Comparison of ENCODE assay signal across 8 cellular contexts in the genomic region with DNA sequence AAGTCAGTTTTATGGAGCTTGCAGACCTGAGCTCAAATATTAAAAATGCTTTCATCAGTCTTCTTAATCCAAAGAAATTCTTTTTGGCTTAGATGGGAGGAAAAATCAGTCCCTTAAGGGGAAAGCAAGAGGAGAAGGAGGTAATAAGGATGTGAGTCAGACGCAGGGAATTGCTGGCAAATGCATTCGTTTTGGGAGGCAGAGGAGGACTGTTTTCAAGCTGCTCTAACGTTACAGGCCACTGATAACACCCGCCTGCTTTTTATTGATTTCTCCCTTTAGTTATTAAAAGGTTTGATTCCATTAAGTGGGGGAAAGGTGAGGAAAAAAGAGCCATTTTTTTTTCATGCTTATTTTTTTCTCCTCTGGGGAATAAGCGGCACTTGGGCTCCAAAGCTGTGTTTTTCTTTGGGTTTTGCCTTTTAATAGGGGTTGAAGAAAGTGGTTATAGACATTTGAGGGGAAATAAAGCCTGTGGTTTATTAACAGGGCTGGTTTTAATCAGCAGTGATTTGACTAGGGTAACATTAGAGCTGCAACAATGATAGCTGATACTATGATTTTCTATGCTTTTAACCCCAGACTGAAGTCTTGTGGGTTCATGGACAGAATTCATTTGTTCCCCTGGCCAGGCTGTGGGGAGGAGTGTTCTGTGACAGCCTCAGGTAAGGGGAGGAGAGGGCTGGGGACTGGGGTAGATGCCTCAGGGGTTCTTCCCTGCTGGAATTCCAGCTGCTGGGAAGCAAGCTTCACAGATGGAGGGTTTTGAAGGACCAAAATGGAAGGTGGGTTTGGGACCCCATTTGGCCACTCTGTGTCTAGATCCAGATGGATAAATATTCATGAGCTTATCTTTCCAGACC.
DNase-seq lines count a peak whose midpoint lies in the region; ATAC-seq and TF ChIP-seq lines count a peak whose summit lies in the region.

No MANE protein-coding gene starts in this region.

- POLR2A ChIA-PET in HEK293 (lab: Yijun Ruan, JAX) (no interaction called here), MCF 10A (lab: Yijun Ruan, JAX) (interaction anchor here (0.6 to 2.3 kb wide), 3 partner anchors 9 to 601 kb away, joined by 3 to 7 read pairs (median 4); no protein-coding TSS in a partner anchor)

- TF ChIP-seq POLR2A in suprapubic skin (IDR thresholded peaks at IDR 0.05), result no peak

- 13% methylated on average over 5 of the region's 5 CpGs for WGBS in suprapubic skin

- CTCF ChIA-PET in HEK293 (lab: Yijun Ruan, JAX), result interaction anchor here (0.6 to 1.4 kb wide), 5 partner anchors 9 to 234 kb away, joined by 3 to 5 read pairs (median 4); no protein-coding TSS in a partner anchor
- CTCF ChIA-PET in MCF 10A (lab: Yijun Ruan, JAX), result no interaction called here

- H3K27ac Mint-ChIP-seq in MCF 10A (ENCODE audit: low read depth, unreplicated experiment), result peak overlapping the region; percentile 63

- no peak overlapping the region for H3K4me3 ChIP-seq in HEK293 (ENCODE audit: low read depth, low read length)
- H3K4me3 ChIP-seq in kidney epithelial cell (ENCODE audit: low read depth, low read length), result no peak overlapping the region
- H3K4me3 ChIP-seq in suprapubic skin, result no peak overlapping the region
- no peak overlapping the region for H3K4me3 ChIP-seq in WERI-Rb-1 (ENCODE audit: low read depth, low read length)

- H3K27me3 Mint-ChIP-seq in MCF 10A (ENCODE audit: insufficient read depth, unreplicated experiment), result no peaks in the 10 kb centered on the region

- H3K9me3 ChIP-seq in HEK293 (ENCODE audit: control insufficient read depth, insufficient read depth, low read depth, low read length), result no peaks in the 10 kb centered on the region
- H3K9me3 ChIP-seq in suprapubic skin, result no peaks in the 10 kb centered on the region
- H3K9me3 ChIP-seq in WERI-Rb-1 (ENCODE audit: severe bottlenecking), result no peaks in the 10 kb centered on the region

- peaks cover 11% of the 10 kb centered on the region for H3K4me1 Mint-ChIP-seq in MCF 10A (ENCODE audit: insufficient read depth, unreplicated experiment)

- H3K4me1 ChIP-seq in HEK293 (ENCODE audit: control insufficient read depth, insufficient read depth, low read length), result peaks cover 10% of the 10 kb centered on the region
- H3K4me1 ChIP-seq in suprapubic skin, result peaks cover 30% of the 10 kb centered on the region

- H3K4me3 Mint-ChIP-seq in MCF 10A (ENCODE audit: unreplicated experiment), result no peak overlapping the region

- H3K36me3 ChIP-seq in HEK293 (ENCODE audit: control insufficient read depth in 2 of 2, insufficient read depth in 1 of 2, low read length in 2 of 2) (no peaks in the 10 kb centered on the region), kidney epithelial cell (ENCODE audit: control insufficient read depth, insufficient read depth, low read length) (no peaks in the 10 kb centered on the region), suprapubic skin (no peaks in the 10 kb centered on the region), WERI-Rb-1 (no peaks in the 10 kb centered on the region)

- H3K27me3 ChIP-seq in kidney epithelial cell (ENCODE audit: control insufficient read depth, insufficient read depth, low read length) (no peaks in the 10 kb centered on the region), suprapubic skin (no peaks in the 10 kb centered on the region), WERI-Rb-1 (ENCODE audit: insufficient read depth, low read depth, severe bottlenecking) (peaks cover 61% of the 10 kb centered on the region)

- DNase-seq in MCF 10A (ENCODE audit: unreplicated experiment) (peak; percentile 77), kidney epithelial cell (ENCODE audit: low read depth) (peak; percentile 47), suprapubic skin (ENCODE audit: low spot score in 2 of 2) (no peak), WERI-Rb-1 (no peak), GM20000 (ENCODE audit: low spot score) (no peak)
- DNase-seq in activated effector memory CD4-positive, alpha-beta T cell treated with anti-CD3 and anti-CD28 coated beads, Interleukin-2, amount 50 U/mL, for 16 hours, result no peak

- no peak for ATAC-seq in HG02610 (IDR thresholded peaks at IDR 0.05; ENCODE audit: unreplicated experiment)

- no peak overlapping the region for H3K27ac ChIP-seq in HEK293 (ENCODE audit: extremely low read depth, low read depth, low read length)
- H3K27ac ChIP-seq in suprapubic skin, result peak overlapping the region; percentile 81
- H3K27ac ChIP-seq in WERI-Rb-1, result no peak overlapping the region

- H3K9me3 Mint-ChIP-seq in MCF 10A (ENCODE audit: unreplicated experiment), result no peaks in the 10 kb centered on the region

- intact Hi-C loops in MCF 10A (cut with micrococcal nuclease), result no loop called here

- TF ChIP-seq CTCF in HEK293 (tag by site-specific recombination; IDR thresholded peaks at IDR 0.05) (no peak), MCF 10A (IDR thresholded peaks at IDR 0.05; ENCODE audit: unreplicated experiment) (no peak), kidney epithelial cell (IDR thresholded peaks at IDR 0.05; ENCODE audit: insufficient read depth, low read length, poor library complexity, severe bottlenecking) (no peak), suprapubic skin (IDR thresholded peaks at IDR 0.05) (no peak), WERI-Rb-1 (IDR thresholded peaks at IDR 0.05; ENCODE audit: low read depth, low read length) (no peak), GM20000 (IDR thresholded peaks at IDR 0.05; ENCODE audit: extremely low read depth, missing control alignments) (no peak)

- TF ChIP-seq EP300 in suprapubic skin (IDR thresholded peaks at IDR 0.05), result no peak

- BruUV-seq in MCF 10A (replicated peaks; lab: Mats Ljungman, UMichigan), result no TSS peak

- no peaks in the 10 kb centered on the region for H3K36me3 Mint-ChIP-seq in MCF 10A (ENCODE audit: insufficient read depth, unreplicated experiment)

TF ChIP-seq in HEK293, 187 proteins besides CTCF, POLR2A, EP300 and RAD21:
- peak; percentile 71; the same call in 1 of the 2 replicates for TF ChIP-seq WT1 (tag by site-specific recombination; IDR thresholded peaks at IDR 0.05)
- TF ChIP-seq ZBTB21 (tag by site-specific recombination; IDR thresholded peaks at IDR 0.05), result no peak
- peak; percentile 47; the same call in 1 of the 2 replicates for TF ChIP-seq SP7 (tag by site-specific recombination; IDR thresholded peaks at IDR 0.05)

Comparison
In these comparisons a context has a peak if more than half of its experiments do, and no peak if none do; other contexts are left out.
1. DNase-seq: peak in MCF 10A (single experiment) and kidney epithelial cell (single experiment); none in suprapubic skin (0 of 2), WERI-Rb-1 (single experiment), activated effector memory CD4-positive, alpha-beta T cell treated with anti-CD3 and anti-CD28 coated beads, Interleukin-2, amount 50 U/mL, for 16 hours (single experiment) and GM20000 (single experiment).